Comparison of ENCODE assay signal across 12 cellular contexts in genomic region chr6:33717857-33718552, GRCh38. TPM values are rescaled to one million over a fixed set of nuclear protein-coding genes. Genes with fewer than 3 reads are reported as not detected.
DNase-seq lines count a peak whose midpoint lies in the region; ATAC-seq and TF ChIP-seq lines count a peak whose summit lies in the region.
"Had no signal": no experiment of that assay in that cellular context is flagged by ENCODE, and none has a peak within 500 bp of the region (broad histone marks: within the 10 kb centered on the region; RNA-seq: fewer than 3 reads in every experiment).

No MANE protein-coding gene starts in this region.

- H3K4me1 ChIP-seq in muscle layer of duodenum (ENCODE audit: control insufficient read depth in 1 of 2, insufficient read depth in 2 of 2, low read length in 2 of 2) (peaks cover 0 to 13% of the 10 kb centered on the region in 2 donors), tibial artery (peaks cover 0 to 23% (median 14%) of the 10 kb centered on the region in 4 donors), gastroesophageal sphincter (peaks cover 0 to 8% (median 0%) of the 10 kb centered on the region in 3 donors)

- no peaks in the 10 kb centered on the region for H3K36me3 ChIP-seq in muscle layer of duodenum (ENCODE audit: control insufficient read depth in 1 of 2, insufficient read depth in 2 of 2, low read length in 2 of 2)
- H3K36me3 ChIP-seq in tibial artery: no peaks in the 10 kb centered on the region
- H3K36me3 ChIP-seq in gastroesophageal sphincter: no peaks in the 10 kb centered on the region
- H3K36me3 ChIP-seq: tibial nerve had no signal

- peak overlapping the region; percentile 32 for H3K4me3 ChIP-seq in coronary artery
- H3K4me3 ChIP-seq in muscle layer of duodenum (ENCODE audit: low read depth in 1 of 2, low read length in 2 of 2): no peak overlapping the region
- peak overlapping the region; percentile 10 to 15 for H3K4me3 ChIP-seq in tibial artery
- no peak overlapping the region for H3K4me3 ChIP-seq in gastroesophageal sphincter
- H3K4me3 ChIP-seq: tibial nerve had no signal

- no peak for TF ChIP-seq POLR2A in gastroesophageal sphincter (IDR thresholded peaks at IDR 0.05)

- no peak for TF ChIP-seq EP300 in gastroesophageal sphincter (IDR thresholded peaks at IDR 0.05)

- H3K27me3 ChIP-seq in muscle layer of duodenum (ENCODE audit: low read depth, low read length) (no peaks in the 10 kb centered on the region), tibial artery (no peaks in the 10 kb centered on the region), gastroesophageal sphincter (peaks cover 3% of the 10 kb centered on the region)
- H3K27me3 ChIP-seq: tibial nerve had no signal

- DNase-seq in NCI-H446 (lab: John Stamatoyannopoulos, UW) (peak; percentile 50 to 60), coronary artery (ENCODE audit: low spot score) (no peak), tibial artery (peak in 1 of 2 donors; percentile 77), hippocampal formation (lab: John Stamatoyannopoulos, UW) (no peak)
- DNase-seq in effector CD4-positive, alpha-beta T cell: no peak
- DNase-seq: activated naive CD8-positive, alpha-beta T cell treated with anti-CD3 and anti-CD28 coated beads, Interleukin-2, amount 10 ng/mL, durations not matched to agents 7 days and 5 days; activated T-cell treated with anti-CD3 and anti-CD28 coated beads for 4 hours; mesendoderm; T-helper 1 cell had no signal

- no peak for ATAC-seq in gastroesophageal sphincter

- H3K9me3 ChIP-seq in muscle layer of duodenum (ENCODE audit: control insufficient read depth in 1 of 2, low read length in 2 of 2) (no peaks in the 10 kb centered on the region), tibial artery (no peaks in the 10 kb centered on the region), gastroesophageal sphincter (no peaks in the 10 kb centered on the region)
- H3K9me3 ChIP-seq: tibial nerve had no signal

- H3K27ac ChIP-seq in coronary artery: peak overlapping the region; percentile 22 to 71
- peak overlapping the region; percentile 64 for H3K27ac ChIP-seq in muscle layer of duodenum (ENCODE audit: low read length)
- peak overlapping the region; percentile 69 to 79 for H3K27ac ChIP-seq in tibial artery
- H3K27ac ChIP-seq in gastroesophageal sphincter: peak overlapping the region in 2 of 4 donors; percentile 10 to 16

- WGBS in gastroesophageal sphincter (ENCODE audit: low coverage in 1 of 2), 2 donors: 26 to 58% methylated on average over 4 to 7 of the region's 9 CpGs

- no peak for TF ChIP-seq CTCF in coronary artery (IDR thresholded peaks at IDR 0.05)
- no peak for TF ChIP-seq CTCF in tibial artery (IDR thresholded peaks at IDR 0.05)
- no peak for TF ChIP-seq CTCF in gastroesophageal sphincter (IDR thresholded peaks at IDR 0.05)

- intact Hi-C loops in tibial artery (cut with DNase I; ENCODE audit: low total_unique reads): loop anchor here (10.0 kb wide), 1 partner anchor 47 kb away; no protein-coding TSS in a partner anchor

RNA-seq across cellular contexts. Expression of gene UQCC2, which starts 6.5 kb away (rescaled TPM):
- total RNA-seq in gastroesophageal sphincter: 10 to 100 TPM; 14.5 to 25.3 (median 17.7) TPM

RNA-seq across cellular contexts. Expression of gene IP6K3, which starts 28.7 kb away (rescaled TPM):
- 1 to 10 TPM in 3 of 4 donors, under 1 TPM in 1; 0.32 to 5.5 (median 2.8) TPM for total RNA-seq in gastroesophageal sphincter
- total RNA-seq: activated naive CD8-positive, alpha-beta T cell treated with anti-CD3 and anti-CD28 coated beads, Interleukin-2, amount 10 ng/mL, durations not matched to agents 7 days and 5 days had no signal

Comparison
In these comparisons a context has a peak if more than half of its experiments do, and no peak if none do; other contexts are left out.
1. DNase-seq: peak in NCI-H446 (2 of 2); none in coronary artery (single experiment), hippocampal formation (0 of 2) and effector CD4-positive, alpha-beta T cell (single experiment).
2. H3K4me3 ChIP-seq: peak in coronary artery (single experiment) and tibial artery (2 of 2); none in muscle layer of duodenum (0 of 2) and gastroesophageal sphincter (0 of 2).